23 cellular contexts compared by ENCODE assay signal in the genomic region with DNA sequence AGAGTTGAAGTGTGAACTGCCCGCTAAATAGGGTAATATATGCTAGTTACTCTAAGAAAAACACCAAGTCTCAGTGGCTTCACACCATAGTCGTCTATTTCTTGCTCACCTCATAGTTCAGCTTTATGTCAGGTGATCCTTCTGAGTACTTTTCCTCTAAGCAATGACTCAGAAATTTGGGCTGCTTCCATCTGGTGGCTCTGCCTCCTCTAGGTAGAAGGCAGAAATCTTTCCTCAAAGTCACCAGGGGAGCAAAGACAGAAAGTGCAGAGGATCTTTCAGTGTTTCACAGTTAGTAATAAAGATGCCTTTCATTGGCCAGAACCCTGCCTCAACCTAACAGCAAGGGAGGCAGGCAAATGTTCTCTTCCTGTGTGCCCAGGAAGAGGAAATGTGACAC. TPM values are rescaled to one million over a fixed set of nuclear protein-coding genes. Genes with fewer than 3 reads are reported as not detected.
DNase-seq lines count a peak whose midpoint lies in the region; ATAC-seq and TF ChIP-seq lines count a peak whose summit lies in the region.
"Had no signal": no experiment of that assay in that cellular context is flagged by ENCODE, and none has a peak within 500 bp of the region (broad histone marks: within the 10 kb centered on the region; RNA-seq: fewer than 3 reads in every experiment).

No MANE protein-coding gene starts in this region.

- H3K4ac ChIP-seq in trophoblast cell (ENCODE audit: low read depth, low read length) = no peak overlapping the region

- no peaks in the 10 kb centered on the region for H3K79me1 ChIP-seq in trophoblast cell (ENCODE audit: low read length)

- H3K27me3 ChIP-seq in SK-N-SH (ENCODE audit: insufficient read depth) (no peaks in the 10 kb centered on the region), trophoblast cell (ENCODE audit: insufficient read depth, low read length) (no peaks in the 10 kb centered on the region)
- H3K27me3 ChIP-seq: BLaER1 treated with 17β-estradiol and CSF1 and Interleukin-3, amounts not matched to agents 10 nM and 100 nM; SJCRH30 had no signal

- H2AFZ ChIP-seq in SK-N-SH (ENCODE audit: low read depth) (0 out of 2 replicates have a peak overlapping the region, but pooled peaks have one; percentile 37), trophoblast cell (ENCODE audit: insufficient read depth, low read length, poor library complexity) (no peak overlapping the region)

- no peak overlapping the region for H3K27ac ChIP-seq in SK-N-SH (ENCODE audit: low read depth in 2 of 2, low read length in 1 of 2)
- H3K27ac ChIP-seq in trophoblast cell (ENCODE audit: low read depth, low read length) = no peak overlapping the region
- H3K27ac ChIP-seq: 22Rv1; BLaER1 treated with 17β-estradiol and CSF1 and Interleukin-3, amounts not matched to agents 10 nM and 100 nM; SJCRH30 had no signal

- H2BK5ac ChIP-seq in trophoblast cell (ENCODE audit: low read depth, low read length, poor library complexity) = no peak overlapping the region

- H4K20me1 ChIP-seq in SK-N-SH (ENCODE audit: insufficient read depth) = no peaks in the 10 kb centered on the region
- H4K20me1 ChIP-seq: BLaER1 treated with 17β-estradiol and CSF1 and Interleukin-3, amounts not matched to agents 10 nM and 100 nM had no signal

- no peak overlapping the region for H3K14ac ChIP-seq in trophoblast cell (ENCODE audit: low read length)

- H3K23ac ChIP-seq in trophoblast cell (ENCODE audit: low read length) = no peak overlapping the region

- intact Hi-C loops in head of caudate nucleus (cut with DNase I) = no loop called here

- 62% methylated on average over 2 of the region's 2 CpGs for WGBS in SK-N-SH (ENCODE audit: low lambda C conversion rate)
- no CpG with 5 or more reads among the region's 2 CpGs for WGBS in trophoblast cell (ENCODE audit: extremely low coverage, insufficient coverage, insufficient read length)

- H3K4me3 ChIP-seq in SK-N-SH (ENCODE audit: low read depth in 2 of 2, low read length in 1 of 2) = no peak overlapping the region
- H3K4me3 ChIP-seq in trophoblast cell (ENCODE audit: low read depth, low read length) = no peak overlapping the region
- H3K4me3 ChIP-seq: BLaER1 treated with 17β-estradiol and CSF1 and Interleukin-3, amounts not matched to agents 10 nM and 100 nM; SJCRH30 had no signal

- no peak overlapping the region for H3K9ac ChIP-seq in SK-N-SH
- no peak overlapping the region for H3K9ac ChIP-seq in trophoblast cell (ENCODE audit: low read length)
- H3K9ac ChIP-seq: BLaER1 treated with 17β-estradiol and CSF1 and Interleukin-3, amounts not matched to agents 10 nM and 100 nM had no signal

- H3K79me2 ChIP-seq in SK-N-SH (ENCODE audit: insufficient read depth) (no peaks in the 10 kb centered on the region), trophoblast cell (ENCODE audit: control insufficient read depth, insufficient read depth, low read length, poor library complexity) (no peaks in the 10 kb centered on the region)

- no peak overlapping the region for H2BK120ac ChIP-seq in trophoblast cell (ENCODE audit: insufficient read depth, low read length, poor library complexity)

- ATAC-seq in SK-N-SH treated with all-trans-retinoic acid at 6 μM for 48 hours = no peak
- ATAC-seq: Panc1 had no signal

- CTCF ChIA-PET in SK-N-SH (lab: Yijun Ruan, JAX) = no interaction called here

- no peak for DNase-seq in SK-N-SH
- DNase-seq in RKO (ENCODE audit: low spot score) = peak; percentile 5
- DNase-seq in kidney tubule cell (ENCODE audit: low spot score) = peak; percentile 59
- no peak for DNase-seq in trophoblast cell
- no peak for DNase-seq in head of caudate nucleus
- DNase-seq in G401 (ENCODE audit: low spot score) = no peak
- DNase-seq in GM03348 (ENCODE audit: low spot score) = no peak
- DNase-seq: Caco-2; CD4-positive, alpha-beta memory T cell; DMS 273 treated with DMSO at 0.1 percent for 48 hours; DMS79 treated with DMSO at 0.1 percent for 48 hours; H9; HFFc6; Kasumi-1; NCI-H1092; NCI-H1436 treated with DMSO at 0.1 percent for 48 hours; NCI-H1930; SJCRH30 had no signal

- H3K9me2 ChIP-seq in SK-N-SH = no peaks in the 10 kb centered on the region

- no peak overlapping the region for H4K12ac ChIP-seq in trophoblast cell (ENCODE audit: low read depth, low read length)

- H3K36me3 ChIP-seq in SK-N-SH (replicated peaks in 1 of 2; ENCODE audit: control insufficient read depth in 1 of 2, insufficient read depth in 2 of 2, low read length in 1 of 2) (no peaks in the 10 kb centered on the region), trophoblast cell (ENCODE audit: control insufficient read depth in 1 of 2, insufficient read depth in 2 of 2, low read length in 2 of 2) (no peaks in the 10 kb centered on the region)
- H3K36me3 ChIP-seq: BLaER1 treated with 17β-estradiol and CSF1 and Interleukin-3, amounts not matched to agents 10 nM and 100 nM; SJCRH30 had no signal

- H3F3A ChIP-seq in SK-N-SH (replicated peaks; ENCODE audit: insufficient read depth) = no peaks in the 10 kb centered on the region

- no peak for TF ChIP-seq EP300 in SK-N-SH (IDR thresholded peaks at IDR 0.05; ENCODE audit: borderline replicate concordance in 1 of 2, low read depth in 1 of 2, low read length in 1 of 2)

- H3K9me3 ChIP-seq in SK-N-SH (no peaks in the 10 kb centered on the region), trophoblast cell (ENCODE audit: insufficient read depth, low read depth, low read length) (peaks cover 1% of the 10 kb centered on the region)
- H3K9me3 ChIP-seq: BLaER1 treated with 17β-estradiol and CSF1 and Interleukin-3, amounts not matched to agents 10 nM and 100 nM; Caco-2; SJCRH30 had no signal

- no peak for TF ChIP-seq RAD21 in SK-N-SH (IDR thresholded peaks at IDR 0.05; ENCODE audit: low read length)

- no peak overlapping the region for H4K8ac ChIP-seq in trophoblast cell (ENCODE audit: low read depth, low read length)

- in situ Hi-C loops in G401 (cut with HindIII; ENCODE audit: low sequenced_read_pairs) = no loop called here

- no peak overlapping the region for H2BK12ac ChIP-seq in trophoblast cell (ENCODE audit: low read length)

- H3K4me2 ChIP-seq in SK-N-SH (no peak overlapping the region), trophoblast cell (ENCODE audit: low read length) (no peak overlapping the region)
- H3K4me2 ChIP-seq: BLaER1 treated with 17β-estradiol and CSF1 and Interleukin-3, amounts not matched to agents 10 nM and 100 nM had no signal

- no peak overlapping the region for H3K18ac ChIP-seq in trophoblast cell (ENCODE audit: low read length)

- no peak overlapping the region for H2AK5ac ChIP-seq in trophoblast cell (ENCODE audit: low read length)

- H3K4me1 ChIP-seq in SK-N-SH (ENCODE audit: control insufficient read depth in 1 of 2, insufficient read depth in 2 of 2, low read depth in 1 of 2, low read length in 1 of 2) = no peaks in the 10 kb centered on the region; a peak in 1 of 4 replicates
- no peaks in the 10 kb centered on the region for H3K4me1 ChIP-seq in trophoblast cell (ENCODE audit: control insufficient read depth in 1 of 2, insufficient read depth in 2 of 2, low read length in 2 of 2)
- H3K4me1 ChIP-seq: BLaER1 treated with 17β-estradiol and CSF1 and Interleukin-3, amounts not matched to agents 10 nM and 100 nM; Caco-2 had no signal

- TF ChIP-seq CTCF in SK-N-SH (IDR thresholded peaks at IDR 0.05) = no peak

- H4K91ac ChIP-seq in trophoblast cell (ENCODE audit: low read depth, low read length) = no peak overlapping the region

- POLR2A ChIA-PET in SK-N-SH (lab: Yijun Ruan, JAX) = no interaction called here

TF ChIP-seq in SK-N-SH, 30 proteins besides CTCF, POLR2A, EP300 and RAD21:
- TF ChIP-seq FOXM1 (IDR thresholded peaks at IDR 0.05; ENCODE audit: low read depth) (no peak), TAF1 (IDR thresholded peaks at IDR 0.05; ENCODE audit: borderline replicate concordance, low read depth, low read length) (no peak), MEF2A (IDR thresholded peaks at IDR 0.05; ENCODE audit: borderline replicate concordance, low read depth) (no peak), POLR2AphosphoS5 (IDR thresholded peaks at IDR 0.05; ENCODE audit: low read depth, low read length) (no peak), SMC3 (IDR thresholded peaks at IDR 0.05; ENCODE audit: low read depth, low read length) (no peak), CHD2 (IDR thresholded peaks at IDR 0.05; ENCODE audit: low read length, partially characterized antibody) (no peak), FOSL2 (IDR thresholded peaks at IDR 0.05; ENCODE audit: borderline replicate concordance, low read depth) (no peak)

TF ChIP-seq in SK-N-SH treated with all-trans-retinoic acid at 6 μM for 48 hours, 23 proteins besides CTCF, POLR2A, EP300 and RAD21 (continues in another document):
- TF ChIP-seq, protein P1, sequence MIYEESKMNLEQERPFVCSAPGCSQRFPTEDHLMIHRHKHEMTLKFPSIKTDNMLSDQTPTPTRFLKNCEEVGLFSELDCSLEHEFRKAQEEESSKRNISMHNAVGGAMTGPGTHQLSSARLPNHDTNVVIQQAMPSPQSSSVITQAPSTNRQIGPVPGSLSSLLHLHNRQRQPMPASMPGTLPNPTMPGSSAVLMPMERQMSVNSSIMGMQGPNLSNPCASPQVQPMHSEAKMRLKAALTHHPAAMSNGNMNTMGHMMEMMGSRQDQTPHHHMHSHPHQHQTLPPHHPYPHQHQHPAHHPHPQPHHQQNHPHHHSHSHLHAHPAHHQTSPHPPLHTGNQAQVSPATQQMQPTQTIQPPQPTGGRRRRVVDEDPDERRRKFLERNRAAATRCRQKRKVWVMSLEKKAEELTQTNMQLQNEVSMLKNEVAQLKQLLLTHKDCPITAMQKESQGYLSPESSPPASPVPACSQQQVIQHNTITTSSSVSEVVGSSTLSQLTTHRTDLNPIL (CRISPR knock-in tag; IDR thresholded peaks at IDR 0.05; ENCODE audit: low read depth) = no peak
- no peak for TF ChIP-seq SNAI2 (CRISPR knock-in tag; IDR thresholded peaks at IDR 0.05)
- no peak for TF ChIP-seq GLIS3 (CRISPR knock-in tag; IDR thresholded peaks at IDR 0.05)
- TF ChIP-seq ZNF8 (CRISPR knock-in tag; IDR thresholded peaks at IDR 0.05) = no peak
- TF ChIP-seq ZNF565 (CRISPR knock-in tag; conservative IDR thresholded peaks at IDR 0.05; ENCODE audit: low read depth) = no peak
- TF ChIP-seq ZFP30 (CRISPR knock-in tag; IDR thresholded peaks at IDR 0.05) = no peak
- TF ChIP-seq PPARA (CRISPR knock-in tag; IDR thresholded peaks at IDR 0.05; ENCODE audit: borderline replicate concordance) = no peak
- no peak for TF ChIP-seq ARNTL (CRISPR knock-in tag; IDR thresholded peaks at IDR 0.05; ENCODE audit: borderline replicate concordance, low read depth)
- no peak for TF ChIP-seq ISL1 (CRISPR knock-in tag; IDR thresholded peaks at IDR 0.05)

RNA-seq across cellular contexts. Expression of a gene that starts 17.3 kb away (rescaled TPM):
- 1.1 TPM in 2 replicates for polyA plus RNA-seq in SK-N-SH (2012; rRNA removed)
- 1.1 and 1.3 TPM in 2 replicates for polyA plus RNA-seq in SK-N-SH (2012; cell fraction: cytosol; rRNA removed)
- polyA plus RNA-seq in SK-N-SH (2012; cell fraction: nucleus; rRNA removed) = 1.2 TPM in 2 replicates
- polyA plus RNA-seq in trophoblast cell (2013) = 1.7 and 2.0 TPM in 2 replicates
- total RNA-seq in G401 (2014; rRNA removed; shearing (Covaris generic)) = not detected in 2 replicates
- total RNA-seq: Caco-2; CD4-positive, alpha-beta memory T cell; H9; HFFc6; NCI-H460; SJCRH30 had no signal
- polyA plus RNA-seq: CD4-positive, alpha-beta memory T cell had no signal

Comparison
In these comparisons a context has a peak if more than half of its experiments do, and no peak if none do; other contexts are left out.
1. DNase-seq: peak in RKO (single experiment) and kidney tubule cell (single experiment); none in SK-N-SH (single experiment), trophoblast cell (0 of 2), head of caudate nucleus (0 of 42), G401 (single experiment) and GM03348 (single experiment).